ENCODE assay signal across 11 cellular contexts in genomic region chr15:62899090-62899493, GRCh38.
DNase-seq lines count a peak whose midpoint lies in the region; ATAC-seq and TF ChIP-seq lines count a peak whose summit lies in the region.
"Had no signal": no experiment of that assay in that cellular context is flagged by ENCODE, and none has a peak within 500 bp of the region (broad histone marks: within the 10 kb centered on the region; RNA-seq: fewer than 3 reads in every experiment).

No MANE protein-coding gene starts in this region.

- H3K27ac ChIP-seq in left ventricle myocardium inferior (replicated peaks): peak overlapping the region; percentile 91
- peak overlapping the region; percentile 60 for H3K27ac ChIP-seq in psoas muscle
- H3K27ac ChIP-seq: SK-N-MC had no signal

- no peaks in the 10 kb centered on the region for H3K27me3 ChIP-seq in left ventricle myocardium inferior (ENCODE audit: low read depth)
- no peaks in the 10 kb centered on the region for H3K27me3 ChIP-seq in psoas muscle (ENCODE audit: insufficient read depth in 3 of 3, low read length in 2 of 3)

- H3K9me3 ChIP-seq in left ventricle myocardium inferior (replicated peaks): no peaks in the 10 kb centered on the region
- no peaks in the 10 kb centered on the region for H3K9me3 ChIP-seq in psoas muscle

- 25 to 50% (median 26%) methylated on average over 2 of the region's 2 CpGs for WGBS in psoas muscle, 3 donors

- DNase-seq in Daoy (ENCODE audit: low read depth): peak; percentile 17
- DNase-seq in SK-N-DZ (ENCODE audit: low spot score): peak; percentile 21
- no peak for DNase-seq in left ventricle myocardium inferior
- DNase-seq in psoas muscle: no peak
- no peak for DNase-seq in retina
- no peak for DNase-seq in NAMALWA (ENCODE audit: low spot score)
- no peak for DNase-seq in NCI-H146 (lab: John Stamatoyannopoulos, UW)
- DNase-seq: activated T-cell treated with anti-CD3 and anti-CD28 coated beads, Interleukin-2, amount 50 U/mL, for 72 hours; NCI-H524 had no signal

- intact Hi-C loops in left ventricle myocardium inferior (cut with micrococcal nuclease): no loop called here
- intact Hi-C loops in psoas muscle (cut with DNase I): no loop called here

- H3K4me1 ChIP-seq in left ventricle myocardium inferior: peaks cover 64% of the 10 kb centered on the region
- peaks cover 54% of the 10 kb centered on the region for H3K4me1 ChIP-seq in psoas muscle

- no peak overlapping the region for H3K4me3 ChIP-seq in left ventricle myocardium inferior
- no peak overlapping the region for H3K4me3 ChIP-seq in psoas muscle
- H3K4me3 ChIP-seq: SK-N-MC had no signal

- ATAC-seq in psoas muscle: peak in 1 of 4 donors; percentile 27
- no peak for ATAC-seq in HG03521 (IDR thresholded peaks at IDR 0.05; ENCODE audit: unreplicated experiment)
- ATAC-seq: activated T-cell treated with anti-CD3 and anti-CD28 coated beads, Interleukin-2, amount 50 U/mL, for 72 hours had no signal

- TF ChIP-seq CTCF in left ventricle myocardium inferior (IDR thresholded peaks at IDR 0.05; ENCODE audit: borderline replicate concordance): no peak
- no peak for TF ChIP-seq CTCF in psoas muscle (IDR thresholded peaks at IDR 0.05)

- no peaks in the 10 kb centered on the region for H3K36me3 ChIP-seq in left ventricle myocardium inferior
- no peaks in the 10 kb centered on the region for H3K36me3 ChIP-seq in psoas muscle (ENCODE audit: insufficient read depth in 1 of 2, low read depth in 1 of 2)

Comparison
In these comparisons a context has a peak if more than half of its experiments do, and no peak if none do; other contexts are left out.
1. DNase-seq: peak in Daoy (single experiment) and SK-N-DZ (single experiment); none in left ventricle myocardium inferior (single experiment), psoas muscle (0 of 2), retina (single experiment), NAMALWA (single experiment) and NCI-H146 (single experiment).